In genomic region chr20:380763-381580, GRCh38 we compare ENCODE assay signal across 1 cellular context.
A peak's percentile ranks its signal among the peaks of the same experiment; 100 is the strongest.
TF ChIP-seq lines count a peak whose summit lies in the region.

No MANE protein-coding gene starts in this region.

TF ChIP-seq in HEK293, 187 proteins besides CTCF, POLR2A, EP300 and RAD21 (continued from another document):
- no peak for TF ChIP-seq ZNF654 (tag by site-specific recombination; IDR thresholded peaks at IDR 0.05; ENCODE audit: low read depth)
- peak; percentile 86 for TF ChIP-seq ZNF394 (tag by site-specific recombination; IDR thresholded peaks at IDR 0.05; ENCODE audit: borderline replicate concordance)
- no peak for TF ChIP-seq ZFP41 (tag by site-specific recombination; IDR thresholded peaks at IDR 0.05; ENCODE audit: borderline replicate concordance)
- peak; percentile 89 for TF ChIP-seq ZSCAN5A (tag by site-specific recombination; IDR thresholded peaks at IDR 0.05)
- TF ChIP-seq, protein P1, sequence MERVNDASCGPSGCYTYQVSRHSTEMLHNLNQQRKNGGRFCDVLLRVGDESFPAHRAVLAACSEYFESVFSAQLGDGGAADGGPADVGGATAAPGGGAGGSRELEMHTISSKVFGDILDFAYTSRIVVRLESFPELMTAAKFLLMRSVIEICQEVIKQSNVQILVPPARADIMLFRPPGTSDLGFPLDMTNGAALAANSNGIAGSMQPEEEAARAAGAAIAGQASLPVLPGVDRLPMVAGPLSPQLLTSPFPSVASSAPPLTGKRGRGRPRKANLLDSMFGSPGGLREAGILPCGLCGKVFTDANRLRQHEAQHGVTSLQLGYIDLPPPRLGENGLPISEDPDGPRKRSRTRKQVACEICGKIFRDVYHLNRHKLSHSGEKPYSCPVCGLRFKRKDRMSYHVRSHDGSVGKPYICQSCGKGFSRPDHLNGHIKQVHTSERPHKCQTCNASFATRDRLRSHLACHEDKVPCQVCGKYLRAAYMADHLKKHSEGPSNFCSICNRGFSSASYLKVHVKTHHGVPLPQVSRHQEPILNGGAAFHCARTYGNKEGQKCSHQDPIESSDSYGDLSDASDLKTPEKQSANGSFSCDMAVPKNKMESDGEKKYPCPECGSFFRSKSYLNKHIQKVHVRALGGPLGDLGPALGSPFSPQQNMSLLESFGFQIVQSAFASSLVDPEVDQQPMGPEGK (tag by site-specific recombination; IDR thresholded peaks at IDR 0.05): peak; percentile 80
- TF ChIP-seq, protein P2, sequence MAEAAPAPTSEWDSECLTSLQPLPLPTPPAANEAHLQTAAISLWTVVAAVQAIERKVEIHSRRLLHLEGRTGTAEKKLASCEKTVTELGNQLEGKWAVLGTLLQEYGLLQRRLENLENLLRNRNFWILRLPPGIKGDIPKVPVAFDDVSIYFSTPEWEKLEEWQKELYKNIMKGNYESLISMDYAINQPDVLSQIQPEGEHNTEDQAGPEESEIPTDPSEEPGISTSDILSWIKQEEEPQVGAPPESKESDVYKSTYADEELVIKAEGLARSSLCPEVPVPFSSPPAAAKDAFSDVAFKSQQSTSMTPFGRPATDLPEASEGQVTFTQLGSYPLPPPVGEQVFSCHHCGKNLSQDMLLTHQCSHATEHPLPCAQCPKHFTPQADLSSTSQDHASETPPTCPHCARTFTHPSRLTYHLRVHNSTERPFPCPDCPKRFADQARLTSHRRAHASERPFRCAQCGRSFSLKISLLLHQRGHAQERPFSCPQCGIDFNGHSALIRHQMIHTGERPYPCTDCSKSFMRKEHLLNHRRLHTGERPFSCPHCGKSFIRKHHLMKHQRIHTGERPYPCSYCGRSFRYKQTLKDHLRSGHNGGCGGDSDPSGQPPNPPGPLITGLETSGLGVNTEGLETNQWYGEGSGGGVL (tag by site-specific recombination; IDR thresholded peaks at IDR 0.05): peak; percentile 70
- TF ChIP-seq ZSCAN23 (tag by site-specific recombination; IDR thresholded peaks at IDR 0.05): peak; percentile 28; the same call in 1 of the 2 replicates
- TF ChIP-seq ZNF704 (tag by site-specific recombination; IDR thresholded peaks at IDR 0.05): no peak
- TF ChIP-seq ZNF433 (tag by site-specific recombination; IDR thresholded peaks at IDR 0.05; ENCODE audit: low read depth): no peak
- TF ChIP-seq ZBTB8A (tag by site-specific recombination; IDR thresholded peaks at IDR 0.05): peak; percentile 70
- no peak for TF ChIP-seq HOXC10 (CRISPR knock-in tag; IDR thresholded peaks at IDR 0.05)
- TF ChIP-seq HIC1 (tag by site-specific recombination; IDR thresholded peaks at IDR 0.05): 0 out of 2 replicates have a peak, but pooled peaks have one; percentile 19
- TF ChIP-seq, protein P3, sequence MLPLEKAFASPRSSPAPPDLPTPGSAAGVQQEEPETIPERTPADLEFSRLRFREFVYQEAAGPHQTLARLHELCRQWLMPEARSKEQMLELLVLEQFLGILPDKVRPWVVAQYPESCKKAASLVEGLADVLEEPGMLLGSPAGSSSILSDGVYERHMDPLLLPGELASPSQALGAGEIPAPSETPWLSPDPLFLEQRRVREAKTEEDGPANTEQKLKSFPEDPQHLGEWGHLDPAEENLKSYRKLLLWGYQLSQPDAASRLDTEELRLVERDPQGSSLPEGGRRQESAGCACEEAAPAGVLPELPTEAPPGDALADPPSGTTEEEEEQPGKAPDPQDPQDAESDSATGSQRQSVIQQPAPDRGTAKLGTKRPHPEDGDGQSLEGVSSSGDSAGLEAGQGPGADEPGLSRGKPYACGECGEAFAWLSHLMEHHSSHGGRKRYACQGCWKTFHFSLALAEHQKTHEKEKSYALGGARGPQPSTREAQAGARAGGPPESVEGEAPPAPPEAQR (tag by site-specific recombination; IDR thresholded peaks at IDR 0.05): 0 out of 2 replicates have a peak, but pooled peaks have one; percentile 60
- TF ChIP-seq, protein P4, sequence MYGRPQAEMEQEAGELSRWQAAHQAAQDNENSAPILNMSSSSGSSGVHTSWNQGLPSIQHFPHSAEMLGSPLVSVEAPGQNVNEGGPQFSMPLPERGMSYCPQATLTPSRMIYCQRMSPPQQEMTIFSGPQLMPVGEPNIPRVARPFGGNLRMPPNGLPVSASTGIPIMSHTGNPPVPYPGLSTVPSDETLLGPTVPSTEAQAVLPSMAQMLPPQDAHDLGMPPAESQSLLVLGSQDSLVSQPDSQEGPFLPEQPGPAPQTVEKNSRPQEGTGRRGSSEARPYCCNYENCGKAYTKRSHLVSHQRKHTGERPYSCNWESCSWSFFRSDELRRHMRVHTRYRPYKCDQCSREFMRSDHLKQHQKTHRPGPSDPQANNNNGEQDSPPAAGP (tag by site-specific recombination; IDR thresholded peaks at IDR 0.05): peak; percentile 92
- TF ChIP-seq SCRT2 (tag by site-specific recombination; IDR thresholded peaks at IDR 0.05): no peak
- TF ChIP-seq, protein P5, sequence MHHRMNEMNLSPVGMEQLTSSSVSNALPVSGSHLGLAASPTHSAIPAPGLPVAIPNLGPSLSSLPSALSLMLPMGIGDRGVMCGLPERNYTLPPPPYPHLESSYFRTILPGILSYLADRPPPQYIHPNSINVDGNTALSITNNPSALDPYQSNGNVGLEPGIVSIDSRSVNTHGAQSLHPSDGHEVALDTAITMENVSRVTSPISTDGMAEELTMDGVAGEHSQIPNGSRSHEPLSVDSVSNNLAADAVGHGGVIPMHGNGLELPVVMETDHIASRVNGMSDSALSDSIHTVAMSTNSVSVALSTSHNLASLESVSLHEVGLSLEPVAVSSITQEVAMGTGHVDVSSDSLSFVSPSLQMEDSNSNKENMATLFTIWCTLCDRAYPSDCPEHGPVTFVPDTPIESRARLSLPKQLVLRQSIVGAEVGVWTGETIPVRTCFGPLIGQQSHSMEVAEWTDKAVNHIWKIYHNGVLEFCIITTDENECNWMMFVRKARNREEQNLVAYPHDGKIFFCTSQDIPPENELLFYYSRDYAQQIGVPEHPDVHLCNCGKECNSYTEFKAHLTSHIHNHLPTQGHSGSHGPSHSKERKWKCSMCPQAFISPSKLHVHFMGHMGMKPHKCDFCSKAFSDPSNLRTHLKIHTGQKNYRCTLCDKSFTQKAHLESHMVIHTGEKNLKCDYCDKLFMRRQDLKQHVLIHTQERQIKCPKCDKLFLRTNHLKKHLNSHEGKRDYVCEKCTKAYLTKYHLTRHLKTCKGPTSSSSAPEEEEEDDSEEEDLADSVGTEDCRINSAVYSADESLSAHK (tag by site-specific recombination; IDR thresholded peaks at IDR 0.05): peak; percentile 73
- peak; percentile 87 for TF ChIP-seq GLIS1 (tag by site-specific recombination; IDR thresholded peaks at IDR 0.05)
- TF ChIP-seq KLF9 (tag by site-specific recombination; IDR thresholded peaks at IDR 0.05; ENCODE audit: low read depth): peak; percentile 53; the same call in 1 of the 2 replicates
- no peak for TF ChIP-seq ZNF10 (tag by site-specific recombination; IDR thresholded peaks at IDR 0.05)
- TF ChIP-seq, protein P6, sequence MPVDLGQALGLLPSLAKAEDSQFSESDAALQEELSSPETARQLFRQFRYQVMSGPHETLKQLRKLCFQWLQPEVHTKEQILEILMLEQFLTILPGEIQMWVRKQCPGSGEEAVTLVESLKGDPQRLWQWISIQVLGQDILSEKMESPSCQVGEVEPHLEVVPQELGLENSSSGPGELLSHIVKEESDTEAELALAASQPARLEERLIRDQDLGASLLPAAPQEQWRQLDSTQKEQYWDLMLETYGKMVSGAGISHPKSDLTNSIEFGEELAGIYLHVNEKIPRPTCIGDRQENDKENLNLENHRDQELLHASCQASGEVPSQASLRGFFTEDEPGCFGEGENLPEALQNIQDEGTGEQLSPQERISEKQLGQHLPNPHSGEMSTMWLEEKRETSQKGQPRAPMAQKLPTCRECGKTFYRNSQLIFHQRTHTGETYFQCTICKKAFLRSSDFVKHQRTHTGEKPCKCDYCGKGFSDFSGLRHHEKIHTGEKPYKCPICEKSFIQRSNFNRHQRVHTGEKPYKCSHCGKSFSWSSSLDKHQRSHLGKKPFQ (tag by site-specific recombination; IDR thresholded peaks at IDR 0.05): no peak
- TF ChIP-seq ZNF324 (tag by site-specific recombination; IDR thresholded peaks at IDR 0.05): peak; percentile 88
- no peak for TF ChIP-seq MYNN (tag by site-specific recombination; IDR thresholded peaks at IDR 0.05; ENCODE audit: borderline replicate concordance)
- no peak for TF ChIP-seq ZNF23 (tag by site-specific recombination; IDR thresholded peaks at IDR 0.05; ENCODE audit: borderline replicate concordance)
- peak; percentile 37; the same call in 1 of the 2 replicates for TF ChIP-seq ZNF843 (tag by site-specific recombination; IDR thresholded peaks at IDR 0.05)
- peak; percentile 16; the same call in 1 of the 2 replicates for TF ChIP-seq ZNF623 (tag by site-specific recombination; IDR thresholded peaks at IDR 0.05)
- peak; percentile 89 for TF ChIP-seq ZBTB17 (tag by site-specific recombination; IDR thresholded peaks at IDR 0.05)
- TF ChIP-seq ZNF350 (tag by site-specific recombination; IDR thresholded peaks at IDR 0.05): no peak
- peak; percentile 98 for TF ChIP-seq ZBTB20 (tag by site-specific recombination; IDR thresholded peaks at IDR 0.05)
